ENCODE assay signal across 2 cellular contexts in the genomic region with DNA sequence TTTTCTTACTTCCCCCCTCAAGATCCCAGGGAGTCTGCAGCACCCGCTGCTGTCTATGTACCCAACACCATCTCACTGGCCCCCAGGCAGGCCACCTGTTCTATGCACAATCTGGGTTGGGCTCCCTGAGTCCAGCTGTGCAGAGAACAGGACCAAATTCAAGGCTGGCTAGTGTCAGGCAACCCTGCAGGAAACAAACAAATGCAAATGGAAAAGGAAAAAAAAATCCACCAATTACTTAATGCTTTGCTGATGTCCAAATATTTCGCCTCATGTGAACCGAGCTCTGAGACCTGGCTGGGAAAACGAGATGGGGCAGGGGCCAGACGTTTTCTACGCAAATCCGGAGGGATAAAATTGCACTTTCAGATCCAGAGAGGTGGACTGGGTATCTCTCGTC.
TF ChIP-seq lines count a peak whose summit lies in the region.

No MANE protein-coding gene starts in this region.

TF ChIP-seq in A549, 52 proteins besides CTCF, POLR2A, EP300 and RAD21:
- TF ChIP-seq EHF (CRISPR knock-in tag; IDR thresholded peaks at IDR 0.05) (no peak), MAZ (IDR thresholded peaks at IDR 0.05; ENCODE audit: borderline replicate concordance, low read depth, low read length) (no peak), ZFP36 (IDR thresholded peaks at IDR 0.05; ENCODE audit: borderline replicate concordance, partially characterized antibody) (no peak), CBX8 (IDR thresholded peaks at IDR 0.05) (no peak)
- TF ChIP-seq, protein P1, sequence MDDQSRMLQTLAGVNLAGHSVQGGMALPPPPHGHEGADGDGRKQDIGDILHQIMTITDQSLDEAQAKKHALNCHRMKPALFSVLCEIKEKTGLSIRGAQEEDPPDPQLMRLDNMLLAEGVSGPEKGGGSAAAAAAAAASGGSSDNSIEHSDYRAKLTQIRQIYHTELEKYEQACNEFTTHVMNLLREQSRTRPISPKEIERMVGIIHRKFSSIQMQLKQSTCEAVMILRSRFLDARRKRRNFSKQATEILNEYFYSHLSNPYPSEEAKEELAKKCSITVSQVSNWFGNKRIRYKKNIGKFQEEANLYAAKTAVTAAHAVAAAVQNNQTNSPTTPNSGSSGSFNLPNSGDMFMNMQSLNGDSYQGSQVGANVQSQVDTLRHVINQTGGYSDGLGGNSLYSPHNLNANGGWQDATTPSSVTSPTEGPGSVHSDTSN (IDR thresholded peaks at IDR 0.05): no peak
- TF ChIP-seq, protein P2, sequence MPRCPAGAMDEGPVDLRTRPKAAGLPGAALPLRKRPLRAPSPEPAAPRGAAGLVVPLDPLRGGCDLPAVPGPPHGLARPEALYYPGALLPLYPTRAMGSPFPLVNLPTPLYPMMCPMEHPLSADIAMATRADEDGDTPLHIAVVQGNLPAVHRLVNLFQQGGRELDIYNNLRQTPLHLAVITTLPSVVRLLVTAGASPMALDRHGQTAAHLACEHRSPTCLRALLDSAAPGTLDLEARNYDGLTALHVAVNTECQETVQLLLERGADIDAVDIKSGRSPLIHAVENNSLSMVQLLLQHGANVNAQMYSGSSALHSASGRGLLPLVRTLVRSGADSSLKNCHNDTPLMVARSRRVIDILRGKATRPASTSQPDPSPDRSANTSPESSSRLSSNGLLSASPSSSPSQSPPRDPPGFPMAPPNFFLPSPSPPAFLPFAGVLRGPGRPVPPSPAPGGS (IDR thresholded peaks at IDR 0.05): no peak
TF ChIP-seq in A549: peak in this region for 0.

TF ChIP-seq in H1, 55 proteins besides CTCF, POLR2A, EP300 and RAD21:
- TF ChIP-seq POU5F1 (IDR thresholded peaks at IDR 0.05; ENCODE audit: low read depth, low read length) (no peak), SIN3A (conservative IDR thresholded peaks at IDR 0.05 in 1 of 2, IDR thresholded peaks at IDR 0.05 in 1 of 2; ENCODE audit: low read depth in 1 of 2, low read length in 2 of 2) (no peak), TEAD4 (IDR thresholded peaks at IDR 0.05; ENCODE audit: low read depth, low read length) (no peak), TBP (IDR thresholded peaks at IDR 0.05; ENCODE audit: low read depth, low read length) (no peak), CHD2 (IDR thresholded peaks at IDR 0.05; ENCODE audit: low read length) (no peak), SIRT6 (IDR thresholded peaks at IDR 0.05; ENCODE audit: low read length) (no peak), HDAC2 (IDR thresholded peaks at IDR 0.05; ENCODE audit: borderline replicate concordance in 1 of 2, low read depth in 2 of 2, low read length in 2 of 2) (no peak), CBX5 (IDR thresholded peaks at IDR 0.05; ENCODE audit: low read depth, low read length) (no peak), KDM4A (IDR thresholded peaks at IDR 0.05; ENCODE audit: low read depth, low read length, severe bottlenecking) (no peak), RXRA (IDR thresholded peaks at IDR 0.05; ENCODE audit: insufficient read depth, low read depth, low read length) (no peak), SRF (IDR thresholded peaks at IDR 0.05; ENCODE audit: low read depth, low read length) (no peak), YY1 (IDR thresholded peaks at IDR 0.05; ENCODE audit: low read depth, low read length) (no peak)
- TF ChIP-seq, protein P3, sequence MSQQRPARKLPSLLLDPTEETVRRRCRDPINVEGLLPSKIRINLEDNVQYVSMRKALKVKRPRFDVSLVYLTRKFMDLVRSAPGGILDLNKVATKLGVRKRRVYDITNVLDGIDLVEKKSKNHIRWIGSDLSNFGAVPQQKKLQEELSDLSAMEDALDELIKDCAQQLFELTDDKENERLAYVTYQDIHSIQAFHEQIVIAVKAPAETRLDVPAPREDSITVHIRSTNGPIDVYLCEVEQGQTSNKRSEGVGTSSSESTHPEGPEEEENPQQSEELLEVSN (IDR thresholded peaks at IDR 0.05): no peak
